ENCODE assay signal across 1 cellular context in the genomic region with DNA sequence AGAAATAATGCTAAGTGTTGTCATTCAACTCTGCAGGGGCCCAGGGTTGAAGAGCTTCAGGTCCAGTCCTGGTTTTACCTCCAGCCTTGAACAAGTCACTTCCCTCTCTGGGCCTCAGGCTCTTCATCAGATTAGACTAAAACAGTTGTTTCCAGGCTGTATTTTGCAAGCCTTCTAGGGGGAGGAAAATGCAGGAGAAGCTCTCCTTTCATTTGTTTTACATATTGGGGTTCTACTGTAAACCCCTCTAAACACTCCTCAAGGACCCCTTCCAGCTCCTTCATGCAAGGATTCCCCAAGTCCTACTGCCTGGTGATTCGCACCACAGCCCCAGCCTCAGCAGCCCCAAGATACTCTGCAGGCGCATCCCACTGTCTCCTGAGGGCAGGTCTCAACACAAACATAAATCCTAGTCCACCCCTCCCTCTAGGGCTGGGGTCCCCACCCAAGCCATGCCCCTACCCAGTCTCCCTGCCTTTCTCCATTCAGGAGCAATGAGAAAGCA.
A peak's percentile ranks its signal among the peaks of the same experiment; 100 is the strongest.
TF ChIP-seq lines count a peak whose summit lies in the region.

No MANE protein-coding gene starts in this region.

TF ChIP-seq in K562, 482 proteins besides CTCF, POLR2A, EP300 and RAD21 (continued from another document and continues in another):
- TF ChIP-seq, protein P1, sequence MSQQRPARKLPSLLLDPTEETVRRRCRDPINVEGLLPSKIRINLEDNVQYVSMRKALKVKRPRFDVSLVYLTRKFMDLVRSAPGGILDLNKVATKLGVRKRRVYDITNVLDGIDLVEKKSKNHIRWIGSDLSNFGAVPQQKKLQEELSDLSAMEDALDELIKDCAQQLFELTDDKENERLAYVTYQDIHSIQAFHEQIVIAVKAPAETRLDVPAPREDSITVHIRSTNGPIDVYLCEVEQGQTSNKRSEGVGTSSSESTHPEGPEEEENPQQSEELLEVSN (IDR thresholded peaks at IDR 0.05; ENCODE audit: borderline replicate concordance in 1 of 2, extremely low read depth in 1 of 2, insufficient read depth in 1 of 2, insufficient read length in 1 of 2, low read depth in 1 of 2, low read length in 1 of 2, poor library complexity in 1 of 2, severe bottlenecking in 1 of 2): peak; percentile 20 to 63
- no peak for TF ChIP-seq TAF7 (tag; IDR thresholded peaks at IDR 0.05)
- TF ChIP-seq, protein P2, sequence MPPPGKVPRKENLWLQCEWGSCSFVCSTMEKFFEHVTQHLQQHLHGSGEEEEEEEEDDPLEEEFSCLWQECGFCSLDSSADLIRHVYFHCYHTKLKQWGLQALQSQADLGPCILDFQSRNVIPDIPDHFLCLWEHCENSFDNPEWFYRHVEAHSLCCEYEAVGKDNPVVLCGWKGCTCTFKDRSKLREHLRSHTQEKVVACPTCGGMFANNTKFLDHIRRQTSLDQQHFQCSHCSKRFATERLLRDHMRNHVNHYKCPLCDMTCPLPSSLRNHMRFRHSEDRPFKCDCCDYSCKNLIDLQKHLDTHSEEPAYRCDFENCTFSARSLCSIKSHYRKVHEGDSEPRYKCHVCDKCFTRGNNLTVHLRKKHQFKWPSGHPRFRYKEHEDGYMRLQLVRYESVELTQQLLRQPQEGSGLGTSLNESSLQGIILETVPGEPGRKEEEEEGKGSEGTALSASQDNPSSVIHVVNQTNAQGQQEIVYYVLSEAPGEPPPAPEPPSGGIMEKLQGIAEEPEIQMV (tag; conservative IDR thresholded peaks at IDR 0.05; ENCODE audit: low read depth): no peak
- TF ChIP-seq TAF15 (IDR thresholded peaks at IDR 0.05; ENCODE audit: low read depth, low read length): no peak
- peak; percentile 32 for TF ChIP-seq POLR2B (IDR thresholded peaks at IDR 0.05; ENCODE audit: low read depth, partially characterized antibody)
- TF ChIP-seq, protein P3, sequence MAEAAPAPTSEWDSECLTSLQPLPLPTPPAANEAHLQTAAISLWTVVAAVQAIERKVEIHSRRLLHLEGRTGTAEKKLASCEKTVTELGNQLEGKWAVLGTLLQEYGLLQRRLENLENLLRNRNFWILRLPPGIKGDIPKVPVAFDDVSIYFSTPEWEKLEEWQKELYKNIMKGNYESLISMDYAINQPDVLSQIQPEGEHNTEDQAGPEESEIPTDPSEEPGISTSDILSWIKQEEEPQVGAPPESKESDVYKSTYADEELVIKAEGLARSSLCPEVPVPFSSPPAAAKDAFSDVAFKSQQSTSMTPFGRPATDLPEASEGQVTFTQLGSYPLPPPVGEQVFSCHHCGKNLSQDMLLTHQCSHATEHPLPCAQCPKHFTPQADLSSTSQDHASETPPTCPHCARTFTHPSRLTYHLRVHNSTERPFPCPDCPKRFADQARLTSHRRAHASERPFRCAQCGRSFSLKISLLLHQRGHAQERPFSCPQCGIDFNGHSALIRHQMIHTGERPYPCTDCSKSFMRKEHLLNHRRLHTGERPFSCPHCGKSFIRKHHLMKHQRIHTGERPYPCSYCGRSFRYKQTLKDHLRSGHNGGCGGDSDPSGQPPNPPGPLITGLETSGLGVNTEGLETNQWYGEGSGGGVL (CRISPR knock-in tag; IDR thresholded peaks at IDR 0.05): no peak
- TF ChIP-seq PTBP1 (IDR thresholded peaks at IDR 0.05; ENCODE audit: low read depth, low read length): no peak
- no peak for TF ChIP-seq DACH1 (IDR thresholded peaks at IDR 0.05; ENCODE audit: partially characterized antibody)
- TF ChIP-seq SAFB (IDR thresholded peaks at IDR 0.05; ENCODE audit: borderline replicate concordance, low read depth, low read length): no peak
- TF ChIP-seq, protein P4, sequence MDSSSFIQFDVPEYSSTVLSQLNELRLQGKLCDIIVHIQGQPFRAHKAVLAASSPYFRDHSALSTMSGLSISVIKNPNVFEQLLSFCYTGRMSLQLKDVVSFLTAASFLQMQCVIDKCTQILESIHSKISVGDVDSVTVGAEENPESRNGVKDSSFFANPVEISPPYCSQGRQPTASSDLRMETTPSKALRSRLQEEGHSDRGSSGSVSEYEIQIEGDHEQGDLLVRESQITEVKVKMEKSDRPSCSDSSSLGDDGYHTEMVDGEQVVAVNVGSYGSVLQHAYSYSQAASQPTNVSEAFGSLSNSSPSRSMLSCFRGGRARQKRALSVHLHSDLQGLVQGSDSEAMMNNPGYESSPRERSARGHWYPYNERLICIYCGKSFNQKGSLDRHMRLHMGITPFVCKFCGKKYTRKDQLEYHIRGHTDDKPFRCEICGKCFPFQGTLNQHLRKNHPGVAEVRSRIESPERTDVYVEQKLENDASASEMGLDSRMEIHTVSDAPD (CRISPR knock-in tag; IDR thresholded peaks at IDR 0.05): no peak
- TF ChIP-seq PCBP1 (IDR thresholded peaks at IDR 0.05; ENCODE audit: low read depth, low read length, poor library complexity, severe bottlenecking): no peak
- no peak for TF ChIP-seq E2F3 (CRISPR knock-in tag; IDR thresholded peaks at IDR 0.05)
- TF ChIP-seq ZNF217 (CRISPR knock-in tag; IDR thresholded peaks at IDR 0.05): no peak
- TF ChIP-seq OTX1 (CRISPR knock-in tag; IDR thresholded peaks at IDR 0.05): no peak
- no peak for TF ChIP-seq CBFA2T2 (conservative IDR thresholded peaks at IDR 0.05)
- TF ChIP-seq HMGN3 (IDR thresholded peaks at IDR 0.05; ENCODE audit: borderline replicate concordance, extremely low read depth, insufficient read length, low read depth, low read length): no peak
- TF ChIP-seq, protein P5, sequence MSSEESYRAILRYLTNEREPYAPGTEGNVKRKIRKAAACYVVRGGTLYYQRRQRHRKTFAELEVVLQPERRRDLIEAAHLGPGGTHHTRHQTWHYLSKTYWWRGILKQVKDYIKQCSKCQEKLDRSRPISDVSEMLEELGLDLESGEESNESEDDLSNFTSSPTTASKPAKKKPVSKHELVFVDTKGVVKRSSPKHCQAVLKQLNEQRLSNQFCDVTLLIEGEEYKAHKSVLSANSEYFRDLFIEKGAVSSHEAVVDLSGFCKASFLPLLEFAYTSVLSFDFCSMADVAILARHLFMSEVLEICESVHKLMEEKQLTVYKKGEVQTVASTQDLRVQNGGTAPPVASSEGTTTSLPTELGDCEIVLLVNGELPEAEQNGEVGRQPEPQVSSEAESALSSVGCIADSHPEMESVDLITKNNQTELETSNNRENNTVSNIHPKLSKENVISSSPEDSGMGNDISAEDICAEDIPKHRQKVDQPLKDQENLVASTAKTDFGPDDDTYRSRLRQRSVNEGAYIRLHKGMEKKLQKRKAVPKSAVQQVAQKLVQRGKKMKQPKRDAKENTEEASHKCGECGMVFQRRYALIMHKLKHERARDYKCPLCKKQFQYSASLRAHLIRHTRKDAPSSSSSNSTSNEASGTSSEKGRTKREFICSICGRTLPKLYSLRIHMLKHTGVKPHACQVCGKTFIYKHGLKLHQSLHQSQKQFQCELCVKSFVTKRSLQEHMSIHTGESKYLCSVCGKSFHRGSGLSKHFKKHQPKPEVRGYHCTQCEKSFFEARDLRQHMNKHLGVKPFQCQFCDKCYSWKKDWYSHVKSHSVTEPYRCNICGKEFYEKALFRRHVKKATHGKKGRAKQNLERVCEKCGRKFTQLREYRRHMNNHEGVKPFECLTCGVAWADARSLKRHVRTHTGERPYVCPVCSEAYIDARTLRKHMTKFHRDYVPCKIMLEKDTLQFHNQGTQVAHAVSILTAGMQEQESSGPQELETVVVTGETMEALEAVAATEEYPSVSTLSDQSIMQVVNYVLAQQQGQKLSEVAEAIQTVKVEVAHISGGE (CRISPR knock-in tag; IDR thresholded peaks at IDR 0.05): 0 out of 6 replicates have a peak, but pooled peaks of 1 of the 3 experiments have one; percentile 51
- TF ChIP-seq SMARCE1 (IDR thresholded peaks at IDR 0.05): no peak
- no peak for TF ChIP-seq ZNF347 (CRISPR knock-in tag; IDR thresholded peaks at IDR 0.05; ENCODE audit: low read depth)
- peak; percentile 92 for TF ChIP-seq SPI1 (IDR thresholded peaks at IDR 0.05; ENCODE audit: borderline replicate concordance, low read depth, low read length)
- TF ChIP-seq MYC (IDR thresholded peaks at IDR 0.05; ENCODE audit: low read depth, low read length): no peak
- TF ChIP-seq MYC (CRISPR knock-in tag; IDR thresholded peaks at IDR 0.05; ENCODE audit: borderline replicate concordance, low read depth): no peak
- no peak for TF ChIP-seq SRSF7 (optimal IDR thresholded peaks at IDR 0.05; ENCODE audit: low read depth, low read length)
- TF ChIP-seq, protein P6, sequence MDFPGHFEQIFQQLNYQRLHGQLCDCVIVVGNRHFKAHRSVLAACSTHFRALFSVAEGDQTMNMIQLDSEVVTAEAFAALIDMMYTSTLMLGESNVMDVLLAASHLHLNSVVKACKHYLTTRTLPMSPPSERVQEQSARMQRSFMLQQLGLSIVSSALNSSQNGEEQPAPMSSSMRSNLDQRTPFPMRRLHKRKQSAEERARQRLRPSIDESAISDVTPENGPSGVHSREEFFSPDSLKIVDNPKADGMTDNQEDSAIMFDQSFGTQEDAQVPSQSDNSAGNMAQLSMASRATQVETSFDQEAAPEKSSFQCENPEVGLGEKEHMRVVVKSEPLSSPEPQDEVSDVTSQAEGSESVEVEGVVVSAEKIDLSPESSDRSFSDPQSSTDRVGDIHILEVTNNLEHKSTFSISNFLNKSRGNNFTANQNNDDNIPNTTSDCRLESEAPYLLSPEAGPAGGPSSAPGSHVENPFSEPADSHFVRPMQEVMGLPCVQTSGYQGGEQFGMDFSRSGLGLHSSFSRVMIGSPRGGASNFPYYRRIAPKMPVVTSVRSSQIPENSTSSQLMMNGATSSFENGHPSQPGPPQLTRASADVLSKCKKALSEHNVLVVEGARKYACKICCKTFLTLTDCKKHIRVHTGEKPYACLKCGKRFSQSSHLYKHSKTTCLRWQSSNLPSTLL (IDR thresholded peaks at IDR 0.05): no peak
- no peak for TF ChIP-seq CCNT2 (IDR thresholded peaks at IDR 0.05; ENCODE audit: borderline replicate concordance, extremely low read depth, insufficient read length, low read depth, low read length)
- TF ChIP-seq LEF1 (IDR thresholded peaks at IDR 0.05): peak; percentile 97
- TF ChIP-seq NFIC (IDR thresholded peaks at IDR 0.05): no peak
- TF ChIP-seq SREBF2 (CRISPR knock-in tag; IDR thresholded peaks at IDR 0.05): no peak
- TF ChIP-seq, protein P7, sequence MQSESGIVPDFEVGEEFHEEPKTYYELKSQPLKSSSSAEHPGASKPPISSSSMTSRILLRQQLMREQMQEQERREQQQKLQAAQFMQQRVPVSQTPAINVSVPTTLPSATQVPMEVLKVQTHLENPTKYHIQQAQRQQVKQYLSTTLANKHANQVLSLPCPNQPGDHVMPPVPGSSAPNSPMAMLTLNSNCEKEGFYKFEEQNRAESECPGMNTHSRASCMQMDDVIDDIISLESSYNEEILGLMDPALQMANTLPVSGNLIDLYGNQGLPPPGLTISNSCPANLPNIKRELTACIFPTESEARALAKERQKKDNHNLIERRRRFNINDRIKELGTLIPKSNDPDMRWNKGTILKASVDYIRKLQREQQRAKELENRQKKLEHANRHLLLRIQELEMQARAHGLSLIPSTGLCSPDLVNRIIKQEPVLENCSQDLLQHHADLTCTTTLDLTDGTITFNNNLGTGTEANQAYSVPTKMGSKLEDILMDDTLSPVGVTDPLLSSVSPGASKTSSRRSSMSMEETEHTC (IDR thresholded peaks at IDR 0.05): no peak
- TF ChIP-seq, protein P8, sequence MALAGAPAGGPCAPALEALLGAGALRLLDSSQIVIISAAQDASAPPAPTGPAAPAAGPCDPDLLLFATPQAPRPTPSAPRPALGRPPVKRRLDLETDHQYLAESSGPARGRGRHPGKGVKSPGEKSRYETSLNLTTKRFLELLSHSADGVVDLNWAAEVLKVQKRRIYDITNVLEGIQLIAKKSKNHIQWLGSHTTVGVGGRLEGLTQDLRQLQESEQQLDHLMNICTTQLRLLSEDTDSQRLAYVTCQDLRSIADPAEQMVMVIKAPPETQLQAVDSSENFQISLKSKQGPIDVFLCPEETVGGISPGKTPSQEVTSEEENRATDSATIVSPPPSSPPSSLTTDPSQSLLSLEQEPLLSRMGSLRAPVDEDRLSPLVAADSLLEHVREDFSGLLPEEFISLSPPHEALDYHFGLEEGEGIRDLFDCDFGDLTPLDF (CRISPR knock-in tag; IDR thresholded peaks at IDR 0.05): no peak
- peak; percentile 23; the same call in 1 of the 2 replicates for TF ChIP-seq CBFA2T3 (IDR thresholded peaks at IDR 0.05)
- no peak for TF ChIP-seq NELFE (IDR thresholded peaks at IDR 0.05; ENCODE audit: insufficient read depth, insufficient read length)
- no peak for TF ChIP-seq ZNF77 (CRISPR knock-in tag; IDR thresholded peaks at IDR 0.05)
- TF ChIP-seq, protein P9, sequence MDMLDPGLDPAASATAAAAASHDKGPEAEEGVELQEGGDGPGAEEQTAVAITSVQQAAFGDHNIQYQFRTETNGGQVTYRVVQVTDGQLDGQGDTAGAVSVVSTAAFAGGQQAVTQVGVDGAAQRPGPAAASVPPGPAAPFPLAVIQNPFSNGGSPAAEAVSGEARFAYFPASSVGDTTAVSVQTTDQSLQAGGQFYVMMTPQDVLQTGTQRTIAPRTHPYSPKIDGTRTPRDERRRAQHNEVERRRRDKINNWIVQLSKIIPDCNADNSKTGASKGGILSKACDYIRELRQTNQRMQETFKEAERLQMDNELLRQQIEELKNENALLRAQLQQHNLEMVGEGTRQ (CRISPR knock-in tag; IDR thresholded peaks at IDR 0.05): no peak
- peak; percentile 69; the same call in 1 of the 2 replicates for TF ChIP-seq BRD4 (IDR thresholded peaks at IDR 0.05)
- TF ChIP-seq, protein P10, sequence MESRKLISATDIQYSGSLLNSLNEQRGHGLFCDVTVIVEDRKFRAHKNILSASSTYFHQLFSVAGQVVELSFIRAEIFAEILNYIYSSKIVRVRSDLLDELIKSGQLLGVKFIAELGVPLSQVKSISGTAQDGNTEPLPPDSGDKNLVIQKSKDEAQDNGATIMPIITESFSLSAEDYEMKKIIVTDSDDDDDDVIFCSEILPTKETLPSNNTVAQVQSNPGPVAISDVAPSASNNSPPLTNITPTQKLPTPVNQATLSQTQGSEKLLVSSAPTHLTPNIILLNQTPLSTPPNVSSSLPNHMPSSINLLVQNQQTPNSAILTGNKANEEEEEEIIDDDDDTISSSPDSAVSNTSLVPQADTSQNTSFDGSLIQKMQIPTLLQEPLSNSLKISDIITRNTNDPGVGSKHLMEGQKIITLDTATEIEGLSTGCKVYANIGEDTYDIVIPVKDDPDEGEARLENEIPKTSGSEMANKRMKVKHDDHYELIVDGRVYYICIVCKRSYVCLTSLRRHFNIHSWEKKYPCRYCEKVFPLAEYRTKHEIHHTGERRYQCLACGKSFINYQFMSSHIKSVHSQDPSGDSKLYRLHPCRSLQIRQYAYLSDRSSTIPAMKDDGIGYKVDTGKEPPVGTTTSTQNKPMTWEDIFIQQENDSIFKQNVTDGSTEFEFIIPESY (CRISPR knock-in tag; IDR thresholded peaks at IDR 0.05): no peak
- no peak for TF ChIP-seq PRPF4 (IDR thresholded peaks at IDR 0.05; ENCODE audit: insufficient read depth, low read depth, low read length, poor library complexity, severe bottlenecking)
- TF ChIP-seq, protein P11, sequence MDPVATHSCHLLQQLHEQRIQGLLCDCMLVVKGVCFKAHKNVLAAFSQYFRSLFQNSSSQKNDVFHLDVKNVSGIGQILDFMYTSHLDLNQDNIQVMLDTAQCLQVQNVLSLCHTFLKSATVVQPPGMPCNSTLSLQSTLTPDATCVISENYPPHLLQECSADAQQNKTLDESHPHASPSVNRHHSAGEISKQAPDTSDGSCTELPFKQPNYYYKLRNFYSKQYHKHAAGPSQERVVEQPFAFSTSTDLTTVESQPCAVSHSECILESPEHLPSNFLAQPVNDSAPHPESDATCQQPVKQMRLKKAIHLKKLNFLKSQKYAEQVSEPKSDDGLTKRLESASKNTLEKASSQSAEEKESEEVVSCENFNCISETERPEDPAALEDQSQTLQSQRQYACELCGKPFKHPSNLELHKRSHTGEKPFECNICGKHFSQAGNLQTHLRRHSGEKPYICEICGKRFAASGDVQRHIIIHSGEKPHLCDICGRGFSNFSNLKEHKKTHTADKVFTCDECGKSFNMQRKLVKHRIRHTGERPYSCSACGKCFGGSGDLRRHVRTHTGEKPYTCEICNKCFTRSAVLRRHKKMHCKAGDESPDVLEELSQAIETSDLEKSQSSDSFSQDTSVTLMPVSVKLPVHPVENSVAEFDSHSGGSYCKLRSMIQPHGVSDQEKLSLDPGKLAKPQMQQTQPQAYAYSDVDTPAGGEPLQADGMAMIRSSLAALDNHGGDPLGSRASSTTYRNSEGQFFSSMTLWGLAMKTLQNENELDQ (CRISPR knock-in tag; IDR thresholded peaks at IDR 0.05; ENCODE audit: borderline replicate concordance): no peak
- TF ChIP-seq EHMT2 (IDR thresholded peaks at IDR 0.05): no peak
- no peak for TF ChIP-seq TAL1 (IDR thresholded peaks at IDR 0.05)
